In the genomic region with DNA sequence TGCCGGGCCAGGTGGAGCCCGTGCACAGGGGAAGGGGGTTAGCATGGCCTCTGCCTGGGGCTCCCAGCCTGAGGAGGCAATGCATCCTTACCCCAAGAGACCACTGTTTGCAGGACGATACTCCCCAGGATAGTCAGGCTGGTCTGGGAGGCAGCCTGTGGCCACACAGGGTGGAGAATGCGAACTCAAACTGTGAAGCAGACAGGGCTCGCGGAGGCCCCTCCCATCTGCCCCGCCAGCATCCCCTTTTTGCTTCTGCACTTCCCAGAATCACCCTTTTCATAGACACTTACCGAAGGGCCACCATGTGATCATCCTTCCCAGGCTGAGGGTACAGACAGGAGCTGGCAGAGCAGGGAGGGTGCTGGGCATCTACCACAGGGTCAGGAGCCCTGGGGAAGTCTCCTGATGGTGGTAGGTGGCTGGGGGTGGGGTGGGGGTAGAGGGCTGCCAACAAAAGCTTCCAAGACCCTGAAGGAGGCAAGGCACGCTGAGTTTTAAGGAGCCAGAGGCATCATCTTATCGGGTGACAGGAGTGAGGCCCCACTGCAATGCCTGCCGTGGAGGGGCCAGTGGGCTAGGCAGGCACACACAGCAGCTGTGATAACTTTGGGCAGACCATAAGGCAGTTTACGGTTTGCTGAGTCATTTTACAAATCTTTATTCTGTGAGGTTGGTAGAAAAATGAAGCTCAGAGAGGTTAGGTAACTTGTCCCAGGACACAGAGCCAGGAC, we compare ENCODE assay signal across 8 cellular contexts. TPM values are rescaled to one million over a fixed set of nuclear protein-coding genes. Genes with fewer than 3 reads are reported as not detected.
DNase-seq lines count a peak whose midpoint lies in the region; ATAC-seq, FAIRE-seq and TF ChIP-seq lines count a peak whose summit lies in the region.
"Had no signal": no experiment of that assay in that cellular context is flagged by ENCODE, and none has a peak within 500 bp of the region (broad histone marks: within the 10 kb centered on the region; RNA-seq: fewer than 3 reads in every experiment).

No MANE protein-coding gene starts in this region.

- no TSS peak for BruUV-seq in PC-9 (replicated peaks; lab: Mats Ljungman, UMichigan)

- H3K27me3 ChIP-seq in OCI-LY1 (ENCODE audit: insufficient read depth, low read length): no peaks in the 10 kb centered on the region
- no peaks in the 10 kb centered on the region for H3K27me3 ChIP-seq in heart left ventricle
- no peaks in the 10 kb centered on the region for H3K27me3 ChIP-seq in gastrocnemius medialis
- no peaks in the 10 kb centered on the region for H3K27me3 ChIP-seq in PC-9 (ENCODE audit: insufficient read depth, low read depth)

- H2AFZ ChIP-seq in OCI-LY1 (ENCODE audit: low read length) (no peak overlapping the region), PC-9 (no peak overlapping the region)

- CTCF ChIA-PET in PC-9 (lab: Charles Lee): interaction anchor here (0.6 to 1.2 kb wide), 3 partner anchors 60 to 507 kb away, joined by 3 to 6 read pairs (median 3); no protein-coding TSS in a partner anchor

- TF ChIP-seq POLR2A in heart left ventricle (IDR thresholded peaks at IDR 0.05) (no peak), gastrocnemius medialis (IDR thresholded peaks at IDR 0.05) (no peak)

- DNase-seq in heart left ventricle (peak in 4 of 5 donors; percentile 62 to 74 (median 66)), gastrocnemius medialis (peak in 1 of 2 donors; percentile 56), PC-9 (no peak), D721Med (ENCODE audit: insufficient read length, low spot score) (no peak)
- no peak for DNase-seq in stimulated activated naive CD4-positive, alpha-beta T cell (lab: John Stamatoyannopoulos, UW)

- in situ Hi-C loops in gastrocnemius medialis (cut with MboI; ENCODE audit: low sequenced_read_pairs in 4 of 4): loop anchor here (5.0 to 10.0 kb wide), 4 partner anchors 53 to 213 kb away; no protein-coding TSS in a partner anchor

- TF ChIP-seq CTCF in OCI-LY1 (IDR thresholded peaks at IDR 0.05; ENCODE audit: low read length) (no peak), heart left ventricle (IDR thresholded peaks at IDR 0.05) (no peak), gastrocnemius medialis (IDR thresholded peaks at IDR 0.05 in 4 of 5, conservative IDR thresholded peaks at IDR 0.05 in 1 of 5) (no peak), PC-9 (conservative IDR thresholded peaks at IDR 0.05) (no peak), D721Med (IDR thresholded peaks at IDR 0.05; ENCODE audit: insufficient read depth, missing control alignments) (no peak)

- intact Hi-C loops in heart left ventricle (cut with DNase I): loop anchor here (1.0 to 10.0 kb wide), 15 partner anchors 32 to 431 kb away; a partner anchor contains a TSS
- intact Hi-C loops in gastrocnemius medialis (cut with DNase I; ENCODE audit: low total_unique reads): loop anchor here (1.0 to 10.0 kb wide), 7 partner anchors 31 to 1389 kb away; a partner anchor contains a TSS
- intact Hi-C loops in PC-9 (cut with micrococcal nuclease; ENCODE audit: unreplicated experiment): loop anchor here (1.0 to 5.0 kb wide), 4 partner anchors 64 to 428 kb away; no protein-coding TSS in a partner anchor

- H3K36me3 ChIP-seq in OCI-LY1 (ENCODE audit: insufficient read depth, low read length): no peaks in the 10 kb centered on the region
- H3K36me3 ChIP-seq in heart left ventricle: no peaks in the 10 kb centered on the region
- no peaks in the 10 kb centered on the region for H3K36me3 ChIP-seq in gastrocnemius medialis
- H3K36me3 ChIP-seq in PC-9 (ENCODE audit: low read depth): no peaks in the 10 kb centered on the region

- H3K4me1 ChIP-seq in OCI-LY1 (ENCODE audit: insufficient read depth, low read length, severe bottlenecking): peaks cover 98% of the 10 kb centered on the region
- H3K4me1 ChIP-seq in heart left ventricle: peaks cover 10 to 80% (median 60%) of the 10 kb centered on the region in 12 donors
- peaks cover 81 to 84% of the 10 kb centered on the region in 2 donors for H3K4me1 ChIP-seq in gastrocnemius medialis
- no peaks in the 10 kb centered on the region for H3K4me1 ChIP-seq in PC-9 (replicated peaks; ENCODE audit: insufficient read depth)

- H3K27ac ChIP-seq in OCI-LY1 (ENCODE audit: low read depth, low read length, poor library complexity, severe bottlenecking): peak overlapping the region; percentile 98
- H3K27ac ChIP-seq in heart left ventricle: peak overlapping the region; percentile 48 to 98 (median 89)
- H3K27ac ChIP-seq in gastrocnemius medialis: peak overlapping the region; percentile 92 to 96 (median 94)
- H3K27ac ChIP-seq in PC-9: no peak overlapping the region
- H3K27ac ChIP-seq: SK-N-MC had no signal

- H3K79me2 ChIP-seq in OCI-LY1 (ENCODE audit: insufficient read depth, low read length): no peaks in the 10 kb centered on the region
- no peaks in the 10 kb centered on the region for H3K79me2 ChIP-seq in PC-9 (ENCODE audit: low read depth)

- no peaks in the 10 kb centered on the region for H3K9me2 ChIP-seq in OCI-LY1 (ENCODE audit: low read depth, low read length)
- no peaks in the 10 kb centered on the region for H3K9me2 ChIP-seq in PC-9 (ENCODE audit: insufficient read depth)

- H3K9me3 ChIP-seq in OCI-LY1 (ENCODE audit: low read length) (no peaks in the 10 kb centered on the region), heart left ventricle (no peaks in the 10 kb centered on the region), gastrocnemius medialis (no peaks in the 10 kb centered on the region), PC-9 (ENCODE audit: insufficient read depth, low read depth) (no peaks in the 10 kb centered on the region)

- H3K4me3 ChIP-seq in OCI-LY1 (ENCODE audit: low read depth, low read length, poor library complexity, severe bottlenecking) (peak overlapping the region; percentile 69), heart left ventricle (peak overlapping the region in 8 of 12 donors; percentile 29 to 54 (median 41)), gastrocnemius medialis (peak overlapping the region; percentile 31 to 43 (median 38)), PC-9 (no peak overlapping the region)
- H3K4me3 ChIP-seq: SK-N-MC had no signal

- ATAC-seq in GM21619 (IDR thresholded peaks at IDR 0.05; ENCODE audit: unreplicated experiment) (peak; percentile 23), heart left ventricle (peak in 2 of 4 donors; percentile 0 to 2), gastrocnemius medialis (no peak)

- WGBS in heart left ventricle, 4 donors: 74 to 88% (median 84%) methylated on average over 7 to 12 of the region's 12 CpGs

- POLR2A ChIA-PET in PC-9 (lab: Charles Lee; ENCODE audit: unreplicated experiment): no interaction called here

- peak overlapping the region; percentile 96 for H3K9ac ChIP-seq in OCI-LY1 (ENCODE audit: low read length)

- FAIRE-seq in D721Med (lab: Jason Lieb, UNC): no peak

- H3K4me2 ChIP-seq in OCI-LY1 (ENCODE audit: low read length) (peak overlapping the region; percentile 90), PC-9 (no peak overlapping the region)

- H3F3A ChIP-seq in OCI-LY1 (ENCODE audit: insufficient read depth, low read length) (no peaks in the 10 kb centered on the region), PC-9 (ENCODE audit: insufficient read depth, low read depth) (no peaks in the 10 kb centered on the region)

- H4K20me1 ChIP-seq in OCI-LY1 (ENCODE audit: insufficient read depth, low read length) (no peaks in the 10 kb centered on the region), PC-9 (ENCODE audit: insufficient read depth) (no peaks in the 10 kb centered on the region)

RNA-seq across cellular contexts. Expression of a gene that starts 31.3 kb away (rescaled TPM):
- total RNA-seq in heart left ventricle (100 to 1,000 TPM in 1 of 9 donors, 10 to 100 TPM in 8; 28.0 to 174 (median 42.1) TPM), gastrocnemius medialis (100 to 1,000 TPM in 1 of 4 donors, 10 to 100 TPM in 3; 48.0 to 286 (median 74.9) TPM), PC-9 (2021) (11.1 and 13.8 TPM in 2 replicates)
- polyA plus RNA-seq in heart left ventricle: 10 to 100 TPM; 23.8 to 77.3 TPM

RNA-seq across cellular contexts. Expression of a gene that starts 44.6 kb away (rescaled TPM):
- 1 to 10 TPM in 1 of 9 donors, under 1 TPM in 4, not detected in 4; 0.05 to 1.7 (median 0.22) TPM for total RNA-seq in heart left ventricle
- not detected for polyA plus RNA-seq in heart left ventricle
- under 1 TPM in 1 of 4 donors, not detected in 3; 0.20 TPM for total RNA-seq in gastrocnemius medialis
- not detected in 2 replicates for total RNA-seq in PC-9 (2021)

Comparison
In these comparisons a context has a peak if more than half of its experiments do, and no peak if none do; other contexts are left out.
1. DNase-seq: peak in heart left ventricle (4 of 5); none in PC-9 (0 of 2), D721Med (single experiment) and stimulated activated naive CD4-positive, alpha-beta T cell (0 of 6).